Comparison of ENCODE assay signal across 1 cellular context in the genomic region with DNA sequence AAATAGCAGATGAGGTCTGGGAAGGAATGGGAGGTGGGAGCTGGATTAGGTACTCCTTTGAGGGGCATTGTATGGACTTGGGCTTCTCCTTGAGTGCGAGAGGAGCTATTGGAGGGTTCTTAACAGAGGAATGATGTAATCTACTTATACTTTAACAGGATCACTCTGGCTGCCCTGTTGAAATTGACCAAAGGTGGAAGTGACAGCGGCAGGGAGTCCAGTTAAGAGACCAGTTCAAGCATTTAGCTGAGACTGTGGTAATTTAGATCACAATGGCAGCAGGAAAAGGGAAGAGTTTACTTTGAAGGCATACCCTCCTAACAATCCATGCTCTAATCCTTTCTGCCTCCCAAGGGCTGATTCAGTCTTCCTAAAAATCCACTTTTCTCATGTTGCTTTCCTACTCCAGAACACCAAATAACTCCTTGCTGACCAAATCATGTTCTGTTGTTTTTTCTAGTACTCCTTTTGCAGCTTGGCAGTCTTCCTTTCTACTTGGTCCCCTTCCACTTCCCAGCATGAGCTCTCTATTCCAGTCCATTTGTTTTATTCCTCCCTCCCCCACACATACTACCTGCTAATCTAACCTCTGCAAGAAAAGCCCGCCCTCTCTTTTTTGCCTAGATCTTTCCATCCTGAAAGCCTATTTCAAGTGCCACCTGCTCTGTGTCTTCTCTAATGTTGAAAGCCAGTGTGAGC.
TF ChIP-seq lines count a peak whose summit lies in the region.

No MANE protein-coding gene starts in this region.

TF ChIP-seq in GM23338, 12 proteins besides CTCF, POLR2A, EP300 and RAD21 (continued from another document):
- TF ChIP-seq ZNF462 (CRISPR knock-in tag; IDR thresholded peaks at IDR 0.05) (no peak), POLR2AphosphoS5 (IDR thresholded peaks at IDR 0.05; ENCODE audit: low read depth) (no peak), NANOG (IDR thresholded peaks at IDR 0.05; ENCODE audit: borderline replicate concordance) (0 out of 2 replicates have a peak, but pooled peaks have one; percentile 13), STAT1 (IDR thresholded peaks at IDR 0.05; ENCODE audit: unreplicated experiment) (no peak), ZNF331 (CRISPR knock-in tag; IDR thresholded peaks at IDR 0.05; ENCODE audit: low read depth) (no peak), REST (IDR thresholded peaks at IDR 0.05; ENCODE audit: unreplicated experiment) (no peak)
